In genomic region chr9:4762889-4763521, GRCh38 we compare ENCODE assay signal across 8 cellular contexts. TPM values are rescaled to one million over a fixed set of nuclear protein-coding genes. Genes with fewer than 3 reads are reported as not detected.
DNase-seq lines count a peak whose midpoint lies in the region; ATAC-seq and TF ChIP-seq lines count a peak whose summit lies in the region.

No MANE protein-coding gene starts in this region.

- no peak for TF ChIP-seq CTCF in GM12865 (IDR thresholded peaks at IDR 0.05; ENCODE audit: insufficient read depth, low read depth, low read length, missing control alignments)
- no peak for TF ChIP-seq CTCF in foreskin keratinocyte (conservative IDR thresholded peaks at IDR 0.05)
- peak; percentile 37 for TF ChIP-seq CTCF in neutrophil (IDR thresholded peaks at IDR 0.05)

- no peaks in the 10 kb centered on the region for H3K9me3 ChIP-seq in neutrophil

- peak; percentile 21 for ATAC-seq in HG02759 (IDR thresholded peaks at IDR 0.05; ENCODE audit: unreplicated experiment)
- peak; percentile 46 for ATAC-seq in foreskin keratinocyte

- DNase-seq in GM12865 (ENCODE audit: low read depth): peak; percentile 43
- DNase-seq in SKM-1 treated with dmso at 0.1 percent for 144 hours (lab: John Stamatoyannopoulos, UW; ENCODE audit: unreplicated experiment): peak; percentile 95
- peak in 1 of 2 donors; percentile 32 for DNase-seq in foreskin keratinocyte
- DNase-seq in HuH-7 (ENCODE audit: low spot score): no peak
- no peak for DNase-seq in DMS53 treated with DMSO at 0.1 percent for 48 hours (lab: John Stamatoyannopoulos, UW; ENCODE audit: unreplicated experiment)
- no peak for DNase-seq in SHP77 treated with DMSO at 0.1 percent for 48 hours (lab: John Stamatoyannopoulos, UW)

- H3K27me3 ChIP-seq in foreskin keratinocyte: peaks cover 8% of the 10 kb centered on the region
- H3K27me3 ChIP-seq in neutrophil: no peaks in the 10 kb centered on the region

- H3K4me1 ChIP-seq in foreskin keratinocyte: no peaks in the 10 kb centered on the region
- peaks cover 54 to 55% of the 10 kb centered on the region in 2 experiments for H3K4me1 ChIP-seq in neutrophil (ENCODE audit: control insufficient read depth in 1 of 2, insufficient read depth in 1 of 2, low read depth in 1 of 2, low read length in 1 of 2)

- H3K36me3 ChIP-seq in neutrophil: no peaks in the 10 kb centered on the region

- H3K4me3 ChIP-seq in GM12865 (ENCODE audit: low read depth, low read length) (peak overlapping the region; percentile 48), neutrophil (ENCODE audit: low read depth in 1 of 2, low read length in 1 of 2) (peak overlapping the region; percentile 60 to 61)

- H3K27ac ChIP-seq in foreskin keratinocyte: no peak overlapping the region
- peak overlapping the region; percentile 91 for H3K27ac ChIP-seq in neutrophil

RNA-seq across cellular contexts. Expression of gene AK3, which starts 22.0 kb away (rescaled TPM):
- 31.7 and 36.3 TPM in 2 replicates for total RNA-seq in foreskin keratinocyte
- 17.5 and 20.8 TPM in 2 replicates for polyA plus RNA-seq in foreskin keratinocyte

RNA-seq across cellular contexts. Expression of gene RCL1, which starts 29.7 kb away (rescaled TPM):
- 18.1 and 22.2 TPM in 2 replicates for total RNA-seq in foreskin keratinocyte
- 15.4 and 20.9 TPM in 2 replicates for polyA plus RNA-seq in foreskin keratinocyte

Comparison
In these comparisons a context has a peak if more than half of its experiments do, and no peak if none do; other contexts are left out.
1. DNase-seq: peak in GM12865 (single experiment) and SKM-1 treated with dmso at 0.1 percent for 144 hours (single experiment); none in HuH-7 (single experiment), DMS53 treated with DMSO at 0.1 percent for 48 hours (single experiment) and SHP77 treated with DMSO at 0.1 percent for 48 hours (single experiment).